ENCODE assay signal across 8 cellular contexts in genomic region chr16:87324411-87325275, GRCh38. TPM values are rescaled to one million over a fixed set of nuclear protein-coding genes. Genes with fewer than 3 reads are reported as not detected.
DNase-seq lines count a peak whose midpoint lies in the region; TF ChIP-seq lines count a peak whose summit lies in the region.

No MANE protein-coding gene starts in this region.

- H3K27me3 ChIP-seq in PC-9 (ENCODE audit: insufficient read depth, low read depth) = no peaks in the 10 kb centered on the region
- no peaks in the 10 kb centered on the region for H3K27me3 ChIP-seq in adipocyte (replicated peaks; ENCODE audit: control insufficient read depth, insufficient read depth, low read length)

- H3K4me1 ChIP-seq in PC-9 (replicated peaks; ENCODE audit: insufficient read depth) (no peaks in the 10 kb centered on the region), adipocyte (ENCODE audit: control insufficient read depth, insufficient read depth, low read length) (peaks cover 6% of the 10 kb centered on the region)

- no TSS peak for BruUV-seq in PC-9 (replicated peaks; lab: Mats Ljungman, UMichigan)

- H3K4me2 ChIP-seq in PC-9 = no peak overlapping the region

- POLR2A ChIA-PET in PC-9 (lab: Charles Lee; ENCODE audit: unreplicated experiment) = no interaction called here

- H3K4me3 ChIP-seq in PC-9 (no peak overlapping the region), adipocyte (ENCODE audit: low read length) (no peak overlapping the region)

- CTCF ChIA-PET in PC-9 (lab: Charles Lee) = interaction anchor here (0.6 kb wide), 1 partner anchor 1546 kb away, joined by 8 read pairs; no protein-coding TSS in a partner anchor

- H3F3A ChIP-seq in PC-9 (ENCODE audit: insufficient read depth, low read depth) = no peaks in the 10 kb centered on the region

- H3K36me3 ChIP-seq in PC-9 (ENCODE audit: low read depth) = no peaks in the 10 kb centered on the region
- H3K36me3 ChIP-seq in adipocyte (ENCODE audit: control insufficient read depth, insufficient read depth, low read length, severe bottlenecking) = peaks cover 12% of the 10 kb centered on the region

- TF ChIP-seq CTCF in PC-9 (conservative IDR thresholded peaks at IDR 0.05) = peak; percentile 86

- no peak overlapping the region for H3K9ac ChIP-seq in adipocyte (ENCODE audit: low read length)

- H3K9me3 ChIP-seq in PC-9 (ENCODE audit: insufficient read depth, low read depth) (no peaks in the 10 kb centered on the region), adipocyte (ENCODE audit: control insufficient read depth, low read length) (no peaks in the 10 kb centered on the region)

- DNase-seq in activated gamma-delta T cell treated with Interleukin-2 at 50 U/mL for 16 hours (peak; percentile 36), activated gamma-delta T cell (lab: John Stamatoyannopoulos, UW) (no peak), PC-9 (no peak), adipocyte (ENCODE audit: low read depth) (peak; percentile 48), hepatic stellate cell (ENCODE audit: low spot score) (peak; percentile 79), DMS79 treated with DMSO at 0.1 percent for 48 hours (lab: John Stamatoyannopoulos, UW) (no peak), NCI-H1048 (lab: John Stamatoyannopoulos, UW) (no peak)
- DNase-seq in stimulated activated CD4-positive, alpha-beta T cell treated with anti-CD3 and anti-CD28 coated beads, Interleukin-15, amount 100 ng/mL, for 1 hour (ENCODE audit: low read depth in 1 of 2, low spot score in 1 of 2) = peak; percentile 12 to 19

- H4K20me1 ChIP-seq in PC-9 (ENCODE audit: insufficient read depth) = peaks cover 10% of the 10 kb centered on the region; the same call in 1 of the 2 replicates

- no peaks in the 10 kb centered on the region for H3K9me2 ChIP-seq in PC-9 (ENCODE audit: insufficient read depth)

- H3K27ac ChIP-seq in PC-9 = no peak overlapping the region

- H2AFZ ChIP-seq in PC-9 = no peak overlapping the region

- intact Hi-C loops in PC-9 (cut with micrococcal nuclease; ENCODE audit: unreplicated experiment) = no loop called here

- no peaks in the 10 kb centered on the region for H3K79me2 ChIP-seq in PC-9 (ENCODE audit: low read depth)

RNA-seq across cellular contexts. Expression of gene C16orf95, which starts 7.5 kb away (rescaled TPM):
- total RNA-seq in PC-9 (2021) = 7.5 and 12.9 TPM in 2 replicates

RNA-seq across cellular contexts. Expression of gene FBXO31, which starts 58.9 kb away (rescaled TPM):
- total RNA-seq in PC-9 (2021) = 18.8 and 21.9 TPM in 2 replicates

Comparison
In these comparisons a context has a peak if more than half of its experiments do, and no peak if none do; other contexts are left out.
1. DNase-seq: peak in activated gamma-delta T cell treated with Interleukin-2 at 50 U/mL for 16 hours (single experiment), adipocyte (single experiment), hepatic stellate cell (single experiment) and stimulated activated CD4-positive, alpha-beta T cell treated with anti-CD3 and anti-CD28 coated beads, Interleukin-15, amount 100 ng/mL, for 1 hour (2 of 2); none in activated gamma-delta T cell (single experiment), PC-9 (0 of 2), DMS79 treated with DMSO at 0.1 percent for 48 hours (single experiment) and NCI-H1048 (single experiment).